ENCODE assay signal across 9 cellular contexts in the genomic region with DNA sequence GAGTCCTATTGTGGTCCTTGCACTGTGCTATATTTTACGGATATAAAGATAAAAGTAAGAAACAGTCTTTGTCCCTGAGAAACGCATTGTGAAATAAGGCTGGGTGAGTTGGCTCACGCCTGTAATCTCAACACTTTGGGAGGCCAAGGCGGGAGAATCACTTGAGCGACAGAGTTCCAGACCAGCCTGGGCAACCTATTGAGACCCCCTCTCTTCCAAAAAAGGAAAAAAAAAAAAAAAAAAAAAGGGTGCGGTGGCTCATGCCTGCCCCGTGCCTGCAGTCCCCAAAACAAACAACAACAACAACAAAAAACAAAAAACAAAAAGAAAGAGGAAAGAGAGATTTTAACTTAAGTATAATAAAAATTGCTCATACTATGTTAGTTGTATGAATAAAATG. TPM values are rescaled to one million over a fixed set of nuclear protein-coding genes. Genes with fewer than 3 reads are reported as not detected.
DNase-seq lines count a peak whose midpoint lies in the region; ATAC-seq, FAIRE-seq and TF ChIP-seq lines count a peak whose summit lies in the region.
"Had no signal": no experiment of that assay in that cellular context is flagged by ENCODE, and none has a peak within 500 bp of the region (broad histone marks: within the 10 kb centered on the region; RNA-seq: fewer than 3 reads in every experiment).

No MANE protein-coding gene starts in this region.

- TF ChIP-seq POLR2A in ovary (IDR thresholded peaks at IDR 0.05) = no peak
- no peak for TF ChIP-seq POLR2A in GM12892 (IDR thresholded peaks at IDR 0.05; ENCODE audit: low read depth, low read length)

- ATAC-seq in HG03457 (IDR thresholded peaks at IDR 0.05; ENCODE audit: unreplicated experiment) (no peak), GM18858 (IDR thresholded peaks at IDR 0.05; ENCODE audit: unreplicated experiment) (no peak)

- H3K27me3 ChIP-seq in endocrine pancreas (ENCODE audit: control insufficient read depth, insufficient read depth, low read length) (no peaks in the 10 kb centered on the region), ovary (no peaks in the 10 kb centered on the region)

- H3K4me3 ChIP-seq in endocrine pancreas (ENCODE audit: control insufficient read depth, insufficient read depth, low read length) (peak overlapping the region; percentile 7), ovary (peak overlapping the region; percentile 91)

- H3K27ac ChIP-seq in ovary = peak overlapping the region in 1 of 2 donors; percentile 97

- TF ChIP-seq CTCF in ovary (IDR thresholded peaks at IDR 0.05) = no peak

- no peaks in the 10 kb centered on the region for H3K36me3 ChIP-seq in endocrine pancreas (ENCODE audit: control insufficient read depth, insufficient read depth, low read length)
- no peaks in the 10 kb centered on the region for H3K36me3 ChIP-seq in ovary

- 9 to 26% (median 11%) methylated on average over 7 of the region's 7 CpGs for WGBS in ovary, 3 donors

- intact Hi-C loops in ovary (cut with DNase I) = loop anchor here in 2 of 4 donors (10.0 kb wide), 1 partner anchor 194 kb away; the partner anchor contains the start of gene TMEM212 (in 2 of the 2)

- no peak for TF ChIP-seq EP300 in ovary (IDR thresholded peaks at IDR 0.05)

- DNase-seq in ELR (ENCODE audit: low read depth) (peak; percentile 46), OCI-M1 (lab: John Stamatoyannopoulos, UW) (peak; percentile 42), ovary (peak in 3 of 5 donors; percentile 24 to 69 (median 40)), NCI-H1930 (lab: John Stamatoyannopoulos, UW) (no peak), GM12892 (ENCODE audit: insufficient read length) (no peak)

- no peak overlapping the region for H3K9ac ChIP-seq in endocrine pancreas (ENCODE audit: control insufficient read depth, insufficient read depth, low read length)

- H3K4me1 ChIP-seq in endocrine pancreas (ENCODE audit: control insufficient read depth, insufficient read depth, low read length) (no peaks in the 10 kb centered on the region), ovary (ENCODE audit: insufficient read depth) (peaks cover 7% of the 10 kb centered on the region)

- no peak for FAIRE-seq in GM12892 (lab: Jason Lieb, UNC)
- FAIRE-seq: colon had no signal

- H3K9me3 ChIP-seq in endocrine pancreas (ENCODE audit: control insufficient read depth, low read length) (no peaks in the 10 kb centered on the region), ovary (no peaks in the 10 kb centered on the region)

RNA-seq across cellular contexts. Expression of gene FNDC3B, which starts 0.6 kb away (rescaled TPM):
- total RNA-seq in ovary = 100 to 1,000 TPM in 5 of 7 donors, 10 to 100 TPM in 2; 93.2 to 198 (median 110) TPM
- polyA plus RNA-seq in ovary = 10 to 100 TPM; 22.1 to 75.2 TPM
- 4.2 TPM for polyA plus RNA-seq in GM12892 (2012; ENCODE audit: missing spikeins)

Comparison
In these comparisons a context has a peak if more than half of its experiments do, and no peak if none do; other contexts are left out.
1. DNase-seq: peak in ELR (single experiment), OCI-M1 (single experiment) and ovary (3 of 5); none in NCI-H1930 (0 of 2) and GM12892 (single experiment).